Comparison of ENCODE assay signal across 20 cellular contexts in the genomic region with DNA sequence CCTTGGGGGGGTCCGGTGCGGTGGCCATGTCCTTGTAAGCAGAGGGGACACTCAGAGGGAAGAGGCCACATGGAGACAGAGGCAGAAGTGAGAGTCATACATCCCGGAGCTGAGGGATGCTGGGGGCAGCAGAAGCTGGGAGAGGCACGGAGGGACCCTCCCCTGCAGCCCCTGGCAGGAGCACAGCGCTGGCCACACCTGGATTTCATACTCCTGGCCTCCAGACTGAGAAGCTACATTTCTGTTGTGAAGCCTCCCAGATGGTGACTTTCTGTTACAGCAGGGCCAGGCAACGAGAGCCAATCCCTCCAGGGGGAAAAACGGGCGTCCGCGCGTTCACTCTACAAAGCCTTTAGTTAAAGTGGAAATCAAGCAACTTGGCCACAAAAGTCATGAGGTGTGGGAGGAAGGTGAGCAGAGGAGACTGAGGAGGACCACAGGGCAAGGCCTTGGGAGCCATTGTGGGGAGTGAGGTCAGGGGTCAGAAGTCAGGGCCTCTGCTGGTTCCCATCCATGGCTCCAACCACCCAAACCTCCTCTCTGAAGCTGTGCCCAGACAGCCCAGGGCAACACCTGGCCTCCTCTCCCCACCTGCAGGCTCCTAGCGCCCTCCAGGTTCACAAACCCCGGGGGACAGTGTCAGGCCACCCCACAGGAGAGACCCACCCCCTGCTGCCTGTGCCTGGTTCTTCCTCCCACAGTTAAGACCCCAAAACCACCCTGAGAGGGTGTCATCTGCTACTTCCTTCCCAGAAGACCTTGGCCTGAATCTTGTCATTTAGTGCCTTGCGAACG.
"Had no signal": no experiment of that assay in that cellular context is flagged by ENCODE, and none has a peak within 500 bp of the region (broad histone marks: within the 10 kb centered on the region; RNA-seq: fewer than 3 reads in every experiment).

No MANE protein-coding gene starts in this region.

- H3K27me3 ChIP-seq: right atrium auricular region, upper lobe of left lung had no signal

- H3K36me3 ChIP-seq: right atrium auricular region, upper lobe of left lung had no signal

- DNase-seq: activated CD4-positive, alpha-beta T cell treated with anti-CD3 and anti-CD28 coated beads, Interleukin-2, amount 50 U/mL, for 1 hour; activated effector memory CD4-positive, alpha-beta T cell treated with anti-CD3 and anti-CD28 coated beads, Interleukin-2, amount 50 U/mL, for 16 hours; activated naive CD4-positive, alpha-beta T cell treated with anti-CD3 and anti-CD28 coated beads, Interleukin-2, amount 50 U/mL, for 16 hours; activated T-cell treated with anti-CD3 and anti-CD28 coated beads, Interleukin-2, amount 50 U/mL, for 72 hours; dermis blood vessel endothelial cell; effector memory CD8-positive, alpha-beta T cell; foreskin fibroblast; hypothalamus; nephron progenitor cell; SK-N-SH; stimulated activated CD4-positive, alpha-beta T cell treated with anti-CD3 and anti-CD28 coated beads, Interleukin-12 subunit alpha, Interleukin-12 subunit beta, amount 100 ng/mL, for 4 hours; stimulated activated CD4-positive, alpha-beta T cell treated with anti-CD3 and anti-CD28 coated beads, Interleukin-1b, Interleukin-23, amount 100 ng/mL, for 48 hours; stimulated activated CD8-positive, alpha-beta memory T cell treated with anti-CD3 and anti-CD28 coated beads, Interleukin-4, amount 100 ng/mL, for 48 hours; stimulated activated naive CD4-positive, alpha-beta T cell treated with Interleukin-2 at 50 U/mL for 16 hours; T1000 had no signal

- H3K4me3 Mint-ChIP-seq: activated T-cell treated with anti-CD3 and anti-CD28 coated beads, Interleukin-2, amount 50 U/mL, for 72 hours; effector memory CD8-positive, alpha-beta T cell; nephron progenitor cell had no signal

- H3K9me3 ChIP-seq: right atrium auricular region, SK-N-SH, upper lobe of left lung had no signal

- H3K27me3 Mint-ChIP-seq: effector memory CD8-positive, alpha-beta T cell had no signal

- H3K27ac Mint-ChIP-seq: activated T-cell treated with anti-CD3 and anti-CD28 coated beads, Interleukin-2, amount 50 U/mL, for 72 hours; effector memory CD8-positive, alpha-beta T cell; nephron progenitor cell; progenitor cell of endocrine pancreas had no signal

- H3K9me3 Mint-ChIP-seq: effector memory CD8-positive, alpha-beta T cell had no signal

- H3K4me3 ChIP-seq: lung, right atrium auricular region, upper lobe of left lung had no signal

- ATAC-seq: activated T-cell treated with anti-CD3 and anti-CD28 coated beads, Interleukin-2, amount 50 U/mL, for 72 hours; effector memory CD8-positive, alpha-beta T cell; left lobe of liver had no signal

- H3K27ac ChIP-seq: right atrium auricular region had no signal
